22 cellular contexts compared by ENCODE assay signal in genomic region chr11:131943296-131943695, GRCh38.
DNase-seq lines count a peak whose midpoint lies in the region; ATAC-seq and TF ChIP-seq lines count a peak whose summit lies in the region.
"Had no signal": no experiment of that assay in that cellular context is flagged by ENCODE, and none has a peak within 500 bp of the region (broad histone marks: within the 10 kb centered on the region; RNA-seq: fewer than 3 reads in every experiment).

No MANE protein-coding gene starts in this region.

- TF ChIP-seq POLR2A in thyroid gland (IDR thresholded peaks at IDR 0.05) = no peak

- no peak overlapping the region for H3K4me3 ChIP-seq in thyroid gland (replicated peaks in 1 of 3)
- H3K4me3 ChIP-seq: Peyer's patch, SJSA1, smooth muscle cell, stomach, tibial nerve had no signal

- no peak overlapping the region for H3K27ac ChIP-seq in thyroid gland
- H3K27ac ChIP-seq: Peyer's patch, SJSA1, stomach, tibial nerve had no signal

- DNase-seq in NCI-H82 (lab: John Stamatoyannopoulos, UW) (peak; percentile 9), NCI-H82 treated with DMSO at 0.1 percent for 48 hours (lab: John Stamatoyannopoulos, UW; ENCODE audit: unreplicated experiment) (no peak), NCI-H345 (lab: John Stamatoyannopoulos, UW) (peak; percentile 75), RPMI8226 (peak; percentile 11), thyroid gland (peak; percentile 19 to 57), pons (ENCODE audit: low spot score) (no peak), globus pallidus (ENCODE audit: low spot score) (no peak)
- DNase-seq: activated CD4-positive, alpha-beta T cell treated with anti-CD3 and anti-CD28 coated beads, Interleukin-2, amount 10 ng/mL, durations not matched to agents 7 days and 5 days; activated T-cell treated with anti-CD3 and anti-CD28 coated beads, Interleukin-2, amount 50 U/mL, for 4 hours; AML-193; CD4-positive, alpha-beta T cell; GDM1; natural killer cell; NCI-H1694 treated with DMSO at 0.1 percent for 48 hours; Peyer's patch; stimulated activated CD4-positive, alpha-beta T cell treated with anti-CD3 and anti-CD28 coated beads, Interleukin-1b, Interleukin-23, amount 100 ng/mL, for 48 hours; stomach had no signal

- intact Hi-C loops in thyroid gland (cut with DNase I) = no loop called here

- H3K9me3 ChIP-seq in thyroid gland = no peaks in the 10 kb centered on the region
- H3K9me3 ChIP-seq: Peyer's patch, SJSA1, stomach, tibial nerve had no signal

- 69 to 70% methylated on average over 6 of the region's 6 CpGs for WGBS in thyroid gland, 2 donors

- no peaks in the 10 kb centered on the region for H3K27me3 ChIP-seq in thyroid gland
- H3K27me3 ChIP-seq: Peyer's patch, SJSA1, tibial nerve had no signal

- no peak for TF ChIP-seq CTCF in thyroid gland (IDR thresholded peaks at IDR 0.05)

- H3K36me3 ChIP-seq in thyroid gland = no peaks in the 10 kb centered on the region
- H3K36me3 ChIP-seq: Peyer's patch, SJSA1, stomach, tibial nerve had no signal

- ATAC-seq in GM19324 (IDR thresholded peaks at IDR 0.05; ENCODE audit: low FRiP score, unreplicated experiment) = no peak
- ATAC-seq: activated T-cell treated with anti-CD3 and anti-CD28 coated beads, Interleukin-2, amount 50 U/mL, for 4 hours; natural killer cell; WTC11 had no signal

- H3K4me1 ChIP-seq in thyroid gland = peaks cover 0 to 4% of the 10 kb centered on the region in 2 donors
- H3K4me1 ChIP-seq: Peyer's patch, SJSA1, stomach had no signal

Comparison
In these comparisons a context has a peak if more than half of its experiments do, and no peak if none do; other contexts are left out.
1. DNase-seq: peak in NCI-H82 (single experiment), NCI-H345 (single experiment), RPMI8226 (single experiment) and thyroid gland (2 of 2); none in NCI-H82 treated with DMSO at 0.1 percent for 48 hours (single experiment), pons (single experiment) and globus pallidus (single experiment).